In genomic region chr3:45871834-45872233, GRCh38 we compare ENCODE assay signal across 1 cellular context.
TF ChIP-seq lines count a peak whose summit lies in the region.

No MANE protein-coding gene starts in this region.

TF ChIP-seq in GM23338, 12 proteins besides CTCF, POLR2A, EP300 and RAD21 (continued from another document):
- TF ChIP-seq ZNF462 (CRISPR knock-in tag; IDR thresholded peaks at IDR 0.05) (no peak), POLR2AphosphoS5 (IDR thresholded peaks at IDR 0.05; ENCODE audit: low read depth) (no peak), ZNF114 (CRISPR knock-in tag; IDR thresholded peaks at IDR 0.05) (no peak), EZH2phosphoT487 (IDR thresholded peaks at IDR 0.05; ENCODE audit: unreplicated experiment) (no peak), CREB1 (CRISPR knock-in tag; IDR thresholded peaks at IDR 0.05; ENCODE audit: low read depth) (no peak), ZNF331 (CRISPR knock-in tag; IDR thresholded peaks at IDR 0.05; ENCODE audit: low read depth) (no peak)
